Comparison of ENCODE assay signal across 23 cellular contexts in the genomic region with DNA sequence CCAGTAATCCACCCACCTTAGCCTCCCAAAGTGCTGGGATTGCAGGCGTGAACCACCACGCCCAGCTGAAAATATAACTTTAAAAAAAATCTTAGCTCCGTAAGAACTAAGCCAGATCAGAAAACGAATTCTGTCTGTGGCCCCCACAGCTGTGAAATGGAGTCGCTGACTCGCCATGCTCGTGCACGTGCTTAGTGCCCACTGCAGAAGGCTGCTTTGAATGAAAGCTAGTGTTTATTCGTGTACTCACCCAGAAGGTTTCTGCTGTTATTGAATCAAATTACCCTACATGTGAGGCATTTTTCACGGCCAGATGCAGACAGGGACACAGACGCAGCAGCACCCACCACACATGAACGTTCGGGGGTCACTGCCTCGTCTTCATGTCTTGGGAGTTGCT.
"Had no signal": no experiment of that assay in that cellular context is flagged by ENCODE, and none has a peak within 500 bp of the region (broad histone marks: within the 10 kb centered on the region; RNA-seq: fewer than 3 reads in every experiment).

No MANE protein-coding gene starts in this region.

- H3K27me3 ChIP-seq: heart left ventricle, pancreas, transverse colon, vagina had no signal

- H3K36me3 Mint-ChIP-seq: activated CD8-positive, alpha-beta memory T cell treated with anti-CD3 and anti-CD28 coated beads, Interleukin-2, amount 10 ng/mL, durations not matched to agents 7 days and 5 days; natural killer cell had no signal

- H3K4me3 ChIP-seq: heart left ventricle, pancreas, transverse colon had no signal

- FAIRE-seq: pancreas, TTC549 had no signal

- H3K27me3 Mint-ChIP-seq: activated B cell treated with CpG ODN at 0.5 μM for 24 hours; activated CD4-positive, alpha-beta memory T cell treated with anti-CD3 and anti-CD28 coated beads, Interleukin-2, amount 10 ng/mL, durations not matched to agents 7 days and 5 days; activated CD8-positive, alpha-beta memory T cell treated with anti-CD3 and anti-CD28 coated beads, Interleukin-2, amount 10 ng/mL, durations not matched to agents 7 days and 5 days had no signal

- H3K9me3 ChIP-seq: gastroesophageal sphincter, heart left ventricle, neutrophil, pancreas, transverse colon, vagina had no signal

- H3K36me3 ChIP-seq: neutrophil, pancreas, transverse colon, vagina had no signal

- H3K4me3 Mint-ChIP-seq: activated B cell treated with CpG ODN at 0.5 μM for 24 hours; activated CD4-positive, alpha-beta memory T cell treated with anti-CD3 and anti-CD28 coated beads, Interleukin-2, amount 10 ng/mL, durations not matched to agents 7 days and 5 days; activated CD8-positive, alpha-beta memory T cell treated with anti-CD3 and anti-CD28 coated beads, Interleukin-2, amount 10 ng/mL, durations not matched to agents 7 days and 5 days; activated naive CD4-positive, alpha-beta T cell treated with anti-CD3 and anti-CD28 coated beads for 36 hours; natural killer cell; T-helper 2 cell treated with Interferon-gamma antibody and Interleukin-4, amounts not matched to agents 5 μg/mL and 100 μg/mL, for 36 hours had no signal

- DNase-seq: activated B cell treated with CpG ODN at 0.5 μM for 24 hours; activated CD4-positive, alpha-beta memory T cell treated with anti-CD3 and anti-CD28 coated beads, Interleukin-2, amount 10 ng/mL, durations not matched to agents 7 days and 5 days; activated CD4-positive, alpha-beta T cell treated with anti-CD3 and anti-CD28 coated beads for 4 hours; activated CD8-positive, alpha-beta memory T cell treated with anti-CD3 and anti-CD28 coated beads, Interleukin-2, amount 10 ng/mL, durations not matched to agents 7 days and 5 days; activated naive CD4-positive, alpha-beta T cell treated with anti-CD3 and anti-CD28 coated beads for 36 hours; activated T-cell treated with anti-CD3 and anti-CD28 coated beads, Interleukin-2, amount 50 U/mL, for 1 hour; cortex of kidney; effector CD4-positive, alpha-beta T cell; kidney glomerular epithelial cell; mesendoderm; natural killer cell; stimulated activated CD8-positive, alpha-beta memory T cell treated with anti-CD3 and anti-CD28 coated beads, Interleukin-4, amount 100 ng/mL, for 48 hours; stimulated activated naive CD4-positive, alpha-beta T cell; transverse colon had no signal

- H3K9me3 Mint-ChIP-seq: activated B cell treated with CpG ODN at 0.5 μM for 24 hours; activated CD4-positive, alpha-beta memory T cell treated with anti-CD3 and anti-CD28 coated beads, Interleukin-2, amount 10 ng/mL, durations not matched to agents 7 days and 5 days; activated naive CD4-positive, alpha-beta T cell treated with anti-CD3 and anti-CD28 coated beads for 36 hours; activated T-helper 2 cell treated with anti-CD3 and anti-CD28 coated beads, Interferon-gamma antibody, Interleukin-2, Interleukin-4, amounts not matched to agents 10 μg/mL and 5 μg/mL and 100 μg/mL, durations not matched to agents 14 hours and 24 hours and 36 hours; natural killer cell; T-helper 2 cell treated with Interferon-gamma antibody and Interleukin-4, amounts not matched to agents 5 μg/mL and 100 μg/mL, for 36 hours had no signal

- ATAC-seq: activated CD8-positive, alpha-beta memory T cell treated with anti-CD3 and anti-CD28 coated beads, Interleukin-2, amount 10 ng/mL, durations not matched to agents 7 days and 5 days; gastroesophageal sphincter; heart left ventricle; natural killer cell; pancreas; sciatic nerve had no signal

- H3K27ac ChIP-seq: gastroesophageal sphincter, heart left ventricle, neutrophil, pancreas, transverse colon, vagina had no signal

- H3K4me1 Mint-ChIP-seq: activated B cell treated with CpG ODN at 0.5 μM for 24 hours; activated CD4-positive, alpha-beta memory T cell treated with anti-CD3 and anti-CD28 coated beads, Interleukin-2, amount 10 ng/mL, durations not matched to agents 7 days and 5 days; activated CD8-positive, alpha-beta memory T cell treated with anti-CD3 and anti-CD28 coated beads, Interleukin-2, amount 10 ng/mL, durations not matched to agents 7 days and 5 days; natural killer cell had no signal

- H3K27ac Mint-ChIP-seq: activated B cell treated with CpG ODN at 0.5 μM for 24 hours; activated CD4-positive, alpha-beta memory T cell treated with anti-CD3 and anti-CD28 coated beads, Interleukin-2, amount 10 ng/mL, durations not matched to agents 7 days and 5 days; activated CD8-positive, alpha-beta memory T cell treated with anti-CD3 and anti-CD28 coated beads, Interleukin-2, amount 10 ng/mL, durations not matched to agents 7 days and 5 days; activated naive CD4-positive, alpha-beta T cell treated with anti-CD3 and anti-CD28 coated beads for 36 hours; activated T-helper 2 cell treated with anti-CD3 and anti-CD28 coated beads, Interferon-gamma antibody, Interleukin-2, Interleukin-4, amounts not matched to agents 10 μg/mL and 5 μg/mL and 100 μg/mL, durations not matched to agents 14 hours and 24 hours and 36 hours; natural killer cell; T-helper 2 cell treated with Interferon-gamma antibody and Interleukin-4, amounts not matched to agents 5 μg/mL and 100 μg/mL, for 36 hours had no signal

- H3K4me1 ChIP-seq: pancreas, transverse colon had no signal
